In the genomic region with DNA sequence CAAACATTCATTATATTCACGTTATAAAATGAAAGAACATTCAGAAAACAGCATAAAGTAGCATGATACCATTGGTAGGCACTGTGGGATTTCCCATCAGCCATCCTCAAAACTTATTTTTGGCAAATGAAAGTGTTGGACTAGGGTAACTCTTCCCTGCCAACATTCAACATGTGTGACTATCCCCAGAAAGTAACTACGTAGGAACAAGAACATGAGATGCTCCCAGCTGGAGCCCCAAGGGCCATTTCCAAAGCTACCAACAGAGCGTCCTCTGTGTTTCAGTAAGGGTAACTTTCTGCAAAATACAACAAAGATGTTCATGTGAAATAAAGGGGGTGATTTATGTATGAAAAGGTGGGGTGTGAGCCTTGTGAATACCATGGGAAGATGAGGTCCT, we compare ENCODE assay signal across 26 cellular contexts.
"Had no signal": no experiment of that assay in that cellular context is flagged by ENCODE, and none has a peak within 500 bp of the region (broad histone marks: within the 10 kb centered on the region; RNA-seq: fewer than 3 reads in every experiment).

No MANE protein-coding gene starts in this region.

- H3K4me3 ChIP-seq: adrenal gland, body of pancreas, heart left ventricle, left lung, lower lobe of right lung, neural progenitor cell, psoas muscle, smooth muscle cell, testis, transverse colon had no signal

- H3K4me3 Mint-ChIP-seq: neural progenitor cell had no signal

- H3K27ac Mint-ChIP-seq: neural progenitor cell had no signal

- H2AFZ ChIP-seq: neural progenitor cell had no signal

- H3K36me3 Mint-ChIP-seq: natural killer cell, neural progenitor cell had no signal

- H3K9me3 ChIP-seq: adrenal gland, body of pancreas, heart left ventricle, left lung, lower lobe of right lung, psoas muscle, testis, transverse colon had no signal

- H3K79me2 ChIP-seq: parathyroid adenoma had no signal

- H3K9me3 Mint-ChIP-seq: natural killer cell, neural progenitor cell had no signal

- H3K4me1 Mint-ChIP-seq: neural progenitor cell had no signal

- ATAC-seq: body of pancreas, heart left ventricle, left lung, lower lobe of right lung, natural killer cell, psoas muscle had no signal

- H3K36me3 ChIP-seq: adrenal gland, heart left ventricle, left lung, lower lobe of right lung, neural progenitor cell, transverse colon had no signal

- H3K27ac ChIP-seq: adrenal gland, body of pancreas, left lung, neural progenitor cell, parathyroid adenoma, psoas muscle, testis, transverse colon, VCaP had no signal

- H3K27me3 ChIP-seq: adrenal gland, body of pancreas, heart left ventricle, left lung, neural progenitor cell, testis, transverse colon had no signal

- H3K4me1 ChIP-seq: neural progenitor cell, testis had no signal

- DNase-seq: activated CD4-positive, alpha-beta T cell treated with anti-CD3 and anti-CD28 coated beads for 4 hours; activated CD4-positive, alpha-beta T cell treated with anti-CD3 and anti-CD28 coated beads, Interleukin-2, amount 50 U/mL, for 4 hours; activated CD8-positive, alpha-beta memory T cell treated with anti-CD3 and anti-CD28 coated beads for 24 hours; activated gamma-delta T cell treated with Interleukin-2 at 50 U/mL for 16 hours; activated naive CD4-positive, alpha-beta T cell treated with anti-CD3 and anti-CD28 coated beads, Interleukin-2, amount 50 U/mL, for 16 hours; adrenal gland; aorta; body of pancreas; dermis blood vessel endothelial cell; effector CD4-positive, alpha-beta T cell; heart left ventricle; left lung; lower lobe of right lung; mesenchymal stem cell; natural killer cell; occipital lobe; psoas muscle; stimulated activated CD4-positive, alpha-beta T cell treated with anti-CD3 and anti-CD28 coated beads, Interleukin-1b, Interleukin-23, amount 100 ng/mL, for 48 hours; stimulated activated naive CD4-positive, alpha-beta T cell; T-helper 9 cell; testis; transverse colon had no signal

- H3K4me2 ChIP-seq: neural progenitor cell, smooth muscle cell had no signal
